21 cellular contexts compared by ENCODE assay signal in the genomic region with DNA sequence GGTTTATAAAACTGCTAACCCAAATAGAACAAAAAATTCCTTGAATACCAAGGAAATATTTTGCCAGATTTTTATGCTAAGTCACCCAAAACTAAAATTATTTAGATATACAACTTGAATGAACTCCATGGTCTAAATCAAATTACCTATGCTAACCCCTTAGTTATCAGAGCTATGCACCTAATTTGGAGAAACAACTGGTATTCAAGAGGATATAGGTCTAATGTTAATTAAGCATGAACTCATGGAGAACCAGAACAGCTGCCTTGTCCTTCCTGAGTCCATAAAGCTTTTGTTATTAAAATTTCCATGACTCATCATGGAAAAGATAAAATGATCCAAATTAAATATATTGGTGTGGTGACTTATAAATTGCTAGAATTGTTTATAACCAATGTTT.
DNase-seq lines count a peak whose midpoint lies in the region; ATAC-seq and TF ChIP-seq lines count a peak whose summit lies in the region.
"Had no signal": no experiment of that assay in that cellular context is flagged by ENCODE, and none has a peak within 500 bp of the region (broad histone marks: within the 10 kb centered on the region; RNA-seq: fewer than 3 reads in every experiment).

No MANE protein-coding gene starts in this region.

- H3K9me3 Mint-ChIP-seq in osteocyte (ENCODE audit: unreplicated experiment) = no peaks in the 10 kb centered on the region

- H3K9ac ChIP-seq in SK-N-MC (ENCODE audit: insufficient read length) = no peak overlapping the region

- no peak overlapping the region for H3K4me3 ChIP-seq in AG10803 (ENCODE audit: low read length)
- no peak overlapping the region for H3K4me3 ChIP-seq in SK-N-MC

- TF ChIP-seq CTCF in AG10803 (conservative IDR thresholded peaks at IDR 0.05; ENCODE audit: low read length) (no peak), osteocyte (IDR thresholded peaks at IDR 0.05) (no peak)

- H3K27ac Mint-ChIP-seq in osteocyte (ENCODE audit: unreplicated experiment) = peak overlapping the region; percentile 70

- no peaks in the 10 kb centered on the region for H3K36me3 ChIP-seq in SK-N-MC (ENCODE audit: insufficient read depth, low read length)

- no peaks in the 10 kb centered on the region for H3K27me3 Mint-ChIP-seq in osteocyte (ENCODE audit: unreplicated experiment)

- intact Hi-C loops in sciatic nerve (cut with DNase I) = no loop called here

- H3K4me3 Mint-ChIP-seq in osteocyte (ENCODE audit: unreplicated experiment) = no peak overlapping the region

- no peaks in the 10 kb centered on the region for H3K9me3 ChIP-seq in SK-N-MC (ENCODE audit: low read depth, low read length)

- H3K27ac ChIP-seq in SK-N-MC = 0 out of 2 replicates have a peak overlapping the region, but pooled peaks have one; percentile 7
- H3K27ac ChIP-seq: C4-2B had no signal

- H3K36me3 Mint-ChIP-seq in osteocyte (ENCODE audit: unreplicated experiment) = peaks cover 4% of the 10 kb centered on the region

- DNase-seq in AG10803 (ENCODE audit: low read depth) (peak; percentile 30), SK-N-MC (ENCODE audit: low read depth, low spot score) (no peak), fibroblast of gingiva (ENCODE audit: low read depth) (peak; percentile 26), osteocyte (ENCODE audit: extremely low spot score, unreplicated experiment) (no peak), sciatic nerve (ENCODE audit: low spot score) (no peak)
- DNase-seq: 8988T, DMS53, EL, GF-D8, NCI-H1694, NCI-H2081, NCI-H2171, NCI-H345, NCI-H524, NCI-H82, SIG-M5 had no signal

- ATAC-seq in GM18873 (IDR thresholded peaks at IDR 0.05; ENCODE audit: low FRiP score, unreplicated experiment) (no peak), HG02763 (IDR thresholded peaks at IDR 0.05; ENCODE audit: unreplicated experiment) (no peak), sciatic nerve (no peak)
- ATAC-seq: HCT116, Panc1 had no signal

- peaks cover 31% of the 10 kb centered on the region for H3K4me1 Mint-ChIP-seq in osteocyte (ENCODE audit: unreplicated experiment)

Comparison
In these comparisons a context has a peak if more than half of its experiments do, and no peak if none do; other contexts are left out.
1. DNase-seq: peak in AG10803 (single experiment) and fibroblast of gingiva (single experiment); none in SK-N-MC (single experiment), osteocyte (single experiment) and sciatic nerve (single experiment).